In the genomic region with DNA sequence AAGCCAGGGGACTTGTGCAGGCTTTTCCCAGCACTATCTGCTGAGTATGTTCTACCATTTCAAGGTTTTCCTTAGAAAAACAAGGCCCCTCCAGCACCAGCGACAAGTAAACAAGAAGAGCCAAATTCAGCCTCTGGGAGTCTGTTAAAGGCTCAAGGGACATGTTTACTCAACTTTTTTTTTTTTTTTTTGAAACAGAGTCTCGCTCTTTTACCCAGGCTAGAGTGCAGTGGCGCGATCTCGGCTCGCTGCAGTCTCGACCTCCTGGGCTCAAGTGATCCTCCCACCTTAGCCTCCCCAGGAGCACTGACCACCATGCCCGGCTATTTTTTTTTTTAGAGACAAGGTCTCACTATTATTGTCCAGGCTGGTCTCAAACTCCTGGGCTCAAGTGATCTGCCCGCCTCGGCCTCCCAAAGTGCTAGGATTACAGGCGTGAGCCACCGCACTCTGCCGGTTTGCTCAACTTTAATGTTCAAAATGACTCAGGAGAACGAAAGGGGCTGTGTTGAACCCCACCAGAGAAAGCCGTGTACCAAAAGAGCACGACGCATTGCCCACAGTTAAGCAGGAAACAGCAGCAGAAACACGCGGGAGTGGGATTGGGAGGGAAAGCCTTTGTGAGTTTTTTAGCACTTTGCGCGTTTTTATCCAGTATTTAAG, we compare ENCODE assay signal across 8 cellular contexts. TPM values are rescaled to one million over a fixed set of nuclear protein-coding genes. Genes with fewer than 3 reads are reported as not detected.
DNase-seq lines count a peak whose midpoint lies in the region; ATAC-seq and TF ChIP-seq lines count a peak whose summit lies in the region.

No MANE protein-coding gene starts in this region.

- peak; percentile 20 for ATAC-seq in GM19351 (IDR thresholded peaks at IDR 0.05; ENCODE audit: unreplicated experiment)
- peak; percentile 18 for ATAC-seq in HG03342 (IDR thresholded peaks at IDR 0.05; ENCODE audit: unreplicated experiment)
- no peak for ATAC-seq in HG03097 (IDR thresholded peaks at IDR 0.05; ENCODE audit: low FRiP score, unreplicated experiment)

- H3K27ac ChIP-seq in left ventricle myocardium inferior (replicated peaks) (peak overlapping the region; percentile 96), skeletal muscle tissue (ENCODE audit: low read depth, low read length) (peak overlapping the region; percentile 82)

- H3K4me3 ChIP-seq in left ventricle myocardium inferior (peak overlapping the region; percentile 85), skeletal muscle tissue (ENCODE audit: low read length in 3 of 3) (peak overlapping the region; percentile 85 to 98 (median 96))

- no peak for TF ChIP-seq CTCF in left ventricle myocardium inferior (IDR thresholded peaks at IDR 0.05; ENCODE audit: borderline replicate concordance)

- DNase-seq in activated CD8-positive, alpha-beta memory T cell treated with anti-CD3 and anti-CD28 coated beads, Interleukin-2, amount 50 U/mL, for 4 hours, result peak; percentile 27
- DNase-seq in left ventricle myocardium inferior, result no peak
- no peak for DNase-seq in GM19240 (ENCODE audit: insufficient read length, low spot score)
- no peak for DNase-seq in retina

- intact Hi-C loops in left ventricle myocardium inferior (cut with micrococcal nuclease), result no loop called here

- H3K9me3 ChIP-seq in left ventricle myocardium inferior (replicated peaks) (no peaks in the 10 kb centered on the region), skeletal muscle tissue (ENCODE audit: control insufficient read depth in 3 of 3, low read length in 3 of 3) (no peaks in the 10 kb centered on the region)

- peak overlapping the region; percentile 88 to 96 (median 96) for H3K9ac ChIP-seq in skeletal muscle tissue (ENCODE audit: low read depth in 1 of 3, low read length in 3 of 3)

- no peaks in the 10 kb centered on the region for H3K27me3 ChIP-seq in left ventricle myocardium inferior (ENCODE audit: low read depth)
- H3K27me3 ChIP-seq in skeletal muscle tissue (ENCODE audit: control insufficient read depth in 3 of 3, insufficient read depth in 3 of 3, low read length in 3 of 3), result no peaks in the 10 kb centered on the region

- peaks cover 31% of the 10 kb centered on the region for H3K36me3 ChIP-seq in left ventricle myocardium inferior
- peaks cover 12 to 23% (median 21%) of the 10 kb centered on the region in 3 donors for H3K36me3 ChIP-seq in skeletal muscle tissue (ENCODE audit: control insufficient read depth in 3 of 3, insufficient read depth in 3 of 3, low read length in 3 of 3)

- peaks cover 29% of the 10 kb centered on the region for H3K4me1 ChIP-seq in left ventricle myocardium inferior
- peaks cover 20 to 23% (median 22%) of the 10 kb centered on the region in 3 donors for H3K4me1 ChIP-seq in skeletal muscle tissue (ENCODE audit: control insufficient read depth in 3 of 3, insufficient read depth in 3 of 3, low read length in 3 of 3)

RNA-seq across cellular contexts. Expression of gene PRDX3, which starts 0.8 kb away (rescaled TPM):
- total RNA-seq in left ventricle myocardium inferior, result 301 TPM
- total RNA-seq in skeletal muscle tissue, result 89.2 TPM

RNA-seq across cellular contexts. Expression of gene SFXN4, which starts 12.3 kb away (rescaled TPM):
- total RNA-seq in left ventricle myocardium inferior (52.7 TPM), skeletal muscle tissue (19.3 TPM)

RNA-seq across cellular contexts. Expression of gene GRK5, which starts 29.5 kb away (rescaled TPM):
- total RNA-seq in left ventricle myocardium inferior (52.8 TPM), skeletal muscle tissue (12.5 TPM)
